ENCODE assay signal across 24 cellular contexts in genomic region chrX:103742339-103742738, GRCh38. TPM values are rescaled to one million over a fixed set of nuclear protein-coding genes. Genes with fewer than 3 reads are reported as not detected.
DNase-seq lines count a peak whose midpoint lies in the region; ATAC-seq and TF ChIP-seq lines count a peak whose summit lies in the region.
"Had no signal": no experiment of that assay in that cellular context is flagged by ENCODE, and none has a peak within 500 bp of the region (broad histone marks: within the 10 kb centered on the region; RNA-seq: fewer than 3 reads in every experiment).

No MANE protein-coding gene starts in this region.

- TF ChIP-seq POLR2A in adrenal gland (IDR thresholded peaks at IDR 0.05) = no peak
- no peak for TF ChIP-seq POLR2A in erythroblast (IDR thresholded peaks at IDR 0.05; ENCODE audit: low read length)

- peaks cover 31% of the 10 kb centered on the region for H3K4me1 ChIP-seq in HUES48 (ENCODE audit: control insufficient read depth, insufficient read depth, low read length)
- H3K4me1 ChIP-seq in endodermal cell (ENCODE audit: control insufficient read depth, insufficient read depth, low read length) = no peaks in the 10 kb centered on the region
- H3K4me1 ChIP-seq in adrenal gland (replicated peaks in 1 of 2) = no peaks in the 10 kb centered on the region
- H3K4me1 ChIP-seq: BLaER1 treated with 17β-estradiol and CSF1 and Interleukin-3, amounts not matched to agents 10 nM and 100 nM had no signal

- H3K9me3 ChIP-seq in HUES48 (ENCODE audit: control insufficient read depth, insufficient read depth, low read length) (no peaks in the 10 kb centered on the region), endodermal cell (ENCODE audit: control insufficient read depth, low read length) (no peaks in the 10 kb centered on the region), iPS-18c (ENCODE audit: control insufficient read depth, insufficient read depth, low read length) (no peaks in the 10 kb centered on the region), adrenal gland (replicated peaks in 1 of 3) (no peaks in the 10 kb centered on the region)
- H3K9me3 ChIP-seq: BLaER1 treated with 17β-estradiol and CSF1 and Interleukin-3, amounts not matched to agents 10 nM and 100 nM; MG63 had no signal

- peaks cover 12% of the 10 kb centered on the region for H3K27me3 Mint-ChIP-seq in endodermal cell (ENCODE audit: insufficient read depth)

- H3K9ac ChIP-seq in HUES48 (ENCODE audit: low read depth, low read length) (peak overlapping the region; percentile 80), endodermal cell (ENCODE audit: extremely low read depth, low read length, poor library complexity, severe bottlenecking) (no peak overlapping the region)
- H3K9ac ChIP-seq: BLaER1 treated with 17β-estradiol and CSF1 and Interleukin-3, amounts not matched to agents 10 nM and 100 nM had no signal

- no peaks in the 10 kb centered on the region for H3K36me3 Mint-ChIP-seq in endodermal cell (ENCODE audit: low read depth)
- H3K36me3 Mint-ChIP-seq: CD8-positive, alpha-beta memory T cell had no signal

- ATAC-seq in GM21515 (IDR thresholded peaks at IDR 0.05; ENCODE audit: unreplicated experiment) (no peak), GM21447 (IDR thresholded peaks at IDR 0.05; ENCODE audit: unreplicated experiment) (no peak)
- ATAC-seq: Right ventricle myocardium inferior had no signal

- DNase-seq in endodermal cell (peak; percentile 81), adrenal gland (no peak), erythroblast (lab: John Stamatoyannopoulos, UW) (no peak)
- DNase-seq: CD8-positive, alpha-beta memory T cell; DMS53; EL; HCEC 1CT; Kasumi-1; MG63; NCI-H1048; NCI-H146; NCI-H2081; NCI-H2171 treated with DMSO at 0.1 percent for 48 hours; NCI-H446 treated with DMSO at 0.1 percent for 48 hours; NCI-H69 had no signal

- H3K27ac ChIP-seq in HUES48 (ENCODE audit: low read depth, low read length) (peak overlapping the region; percentile 96), endodermal cell (ENCODE audit: low read depth, low read length) (no peak overlapping the region), adrenal gland (no peak overlapping the region)
- H3K27ac ChIP-seq: BLaER1 treated with 17β-estradiol and CSF1 and Interleukin-3, amounts not matched to agents 10 nM and 100 nM; HL-60 had no signal

- H3K9me3 Mint-ChIP-seq in endodermal cell = no peaks in the 10 kb centered on the region
- H3K9me3 Mint-ChIP-seq: CD8-positive, alpha-beta memory T cell had no signal

- WGBS in endodermal cell (ENCODE audit: insufficient coverage in 1 of 2, insufficient read length in 1 of 2), 2 experiments = 46% methylated on average over 4 of the region's 6 CpGs; no CpG with 5 or more reads in 1 of the 2 experiments
- 54 to 93% (median 76%) methylated on average over 6 of the region's 6 CpGs for WGBS in adrenal gland, 4 donors

- intact Hi-C loops in adrenal gland (cut with DNase I) = no loop called here

- H3K4me3 ChIP-seq in HUES48 (ENCODE audit: low read depth, low read length) (peak overlapping the region; percentile 83), endodermal cell (ENCODE audit: low read length) (no peak overlapping the region), iPS-18c (ENCODE audit: insufficient read depth, low read depth, low read length) (peak overlapping the region; percentile 69), adrenal gland (no peak overlapping the region)
- H3K4me3 ChIP-seq: BLaER1 treated with 17β-estradiol and CSF1 and Interleukin-3, amounts not matched to agents 10 nM and 100 nM; MG63 had no signal

- peaks cover 45% of the 10 kb centered on the region for H3K4me1 Mint-ChIP-seq in endodermal cell
- H3K4me1 Mint-ChIP-seq: CD8-positive, alpha-beta memory T cell had no signal

- peak overlapping the region; percentile 70 for H3K4me3 Mint-ChIP-seq in endodermal cell
- H3K4me3 Mint-ChIP-seq: CD8-positive, alpha-beta memory T cell had no signal

- peak overlapping the region; percentile 76 for H3K27ac Mint-ChIP-seq in endodermal cell

- H3K27me3 ChIP-seq in HUES48 (ENCODE audit: control insufficient read depth, insufficient read depth, low read length) (0 out of 2 replicates have a peak, but pooled peaks cover 4% of the 10 kb centered on the region), endodermal cell (ENCODE audit: control insufficient read depth, insufficient read depth, low read length, poor library complexity, severe bottlenecking) (peaks cover 7% of the 10 kb centered on the region), adrenal gland (no peaks in the 10 kb centered on the region)
- H3K27me3 ChIP-seq: MG63 had no signal

- TF ChIP-seq CTCF in endodermal cell (conservative IDR thresholded peaks at IDR 0.05) (no peak), adrenal gland (IDR thresholded peaks at IDR 0.05) (no peak)

- H3K36me3 ChIP-seq in HUES48 (ENCODE audit: control insufficient read depth, insufficient read depth, low read length) (peaks cover 20% of the 10 kb centered on the region), endodermal cell (ENCODE audit: control insufficient read depth, insufficient read depth, low read length) (no peaks in the 10 kb centered on the region), adrenal gland (replicated peaks in 1 of 2) (no peaks in the 10 kb centered on the region)
- H3K36me3 ChIP-seq: BLaER1 treated with 17β-estradiol and CSF1 and Interleukin-3, amounts not matched to agents 10 nM and 100 nM; MG63 had no signal

RNA-seq across cellular contexts. Expression of gene TMEM31, which starts 31.6 kb away (rescaled TPM):
- under 1 TPM in 1 of 2 donors, not detected in 1; 1.00 TPM for total RNA-seq in endodermal cell
- polyA plus RNA-seq in endodermal cell (2013, experiment 1 of 2) = 1.7 TPM
- 0.54 TPM for polyA plus RNA-seq in endodermal cell (2013, experiment 2 of 2)
- under 1 TPM in 2 of 8 donors, not detected in 6; 0.34 to 0.55 TPM for total RNA-seq in adrenal gland
- under 1 TPM; 0.34 to 0.48 (median 0.46) TPM for polyA plus RNA-seq in adrenal gland
- total RNA-seq: CD8-positive, alpha-beta memory T cell; HT1080; Right ventricle myocardium inferior had no signal
- polyA plus RNA-seq: CD8-positive, alpha-beta memory T cell had no signal

RNA-seq across cellular contexts. Expression of gene PLP1, which starts 34.3 kb away (rescaled TPM):
- total RNA-seq in endodermal cell = 10 to 100 TPM in 1 of 2 donors, 1 to 10 TPM in 1; 5.1 to 16.0 TPM
- 150 TPM for polyA plus RNA-seq in endodermal cell (2013, experiment 1 of 2)
- 129 TPM for polyA plus RNA-seq in endodermal cell (2013, experiment 2 of 2)
- 10 to 100 TPM in 1 of 8 donors, 1 to 10 TPM in 6, under 1 TPM in 1; 0.17 to 10.6 (median 3.7) TPM for total RNA-seq in adrenal gland
- 1 to 10 TPM; 4.4 to 8.6 (median 6.3) TPM for polyA plus RNA-seq in adrenal gland
- total RNA-seq: CD8-positive, alpha-beta memory T cell; OCI-LY7 had no signal
- polyA plus RNA-seq: CD8-positive, alpha-beta memory T cell had no signal

RNA-seq across cellular contexts. Expression of gene MORF4L2, which starts 55.8 kb away (rescaled TPM):
- total RNA-seq in endodermal cell (100 to 1,000 TPM; 400 to 509 TPM), adrenal gland (100 to 1,000 TPM; 225 to 625 (median 366) TPM)
- 340 TPM for polyA plus RNA-seq in endodermal cell (2013, experiment 1 of 2)
- polyA plus RNA-seq in endodermal cell (2013, experiment 2 of 2) = 352 TPM
- 100 to 1,000 TPM; 235 to 767 (median 243) TPM for polyA plus RNA-seq in adrenal gland

Comparison
In these comparisons a context has a peak if more than half of its experiments do, and no peak if none do; other contexts are left out.
1. H3K4me3 ChIP-seq: peak in HUES48 (single experiment) and iPS-18c (single experiment); none in endodermal cell (single experiment) and adrenal gland (0 of 4).